33 cellular contexts compared by ENCODE assay signal in genomic region chr3:100486808-100487207, GRCh38.
"Had no signal": no experiment of that assay in that cellular context is flagged by ENCODE, and none has a peak within 500 bp of the region (broad histone marks: within the 10 kb centered on the region; RNA-seq: fewer than 3 reads in every experiment).

No MANE protein-coding gene starts in this region.

- H3K36me3 Mint-ChIP-seq: activated naive CD4-positive, alpha-beta T cell treated with anti-CD3 and anti-CD28 coated beads, Interleukin-2, amount 50 U/mL, for 72 hours had no signal

- H3K27ac ChIP-seq: adrenal gland, body of pancreas, breast epithelium, PC-9, RWPE1 had no signal

- ATAC-seq: activated naive CD4-positive, alpha-beta T cell treated with anti-CD3 and anti-CD28 coated beads, Interleukin-2, amount 50 U/mL, for 72 hours; activated T-cell treated with anti-CD3 and anti-CD28 coated beads, Interleukin-2, amount 50 U/mL, for 4 hours; body of pancreas; Right ventricle myocardium inferior had no signal

- H3K27me3 ChIP-seq: adrenal gland, body of pancreas, breast epithelium had no signal

- H3K4me1 ChIP-seq: adrenal gland, breast epithelium had no signal

- H3K27ac Mint-ChIP-seq: activated CD4-positive, alpha-beta T cell treated with anti-CD3 and anti-CD28 coated beads, Interleukin-2, amount 10 ng/mL, durations not matched to agents 24 days and 14 days; activated naive CD4-positive, alpha-beta T cell treated with anti-CD3 and anti-CD28 coated beads for 36 hours; activated T-helper 1 cell treated with anti-CD3 and anti-CD28 coated beads, Interleukin-12 subunit alpha, Interleukin-12 subunit beta, Interleukin-2, Interleukin-4 antibody, amounts not matched to agents 30 ng/mL and 10 ng/mL and 1 ng/mL, durations not matched to agents 14 hours and 24 hours and 36 hours had no signal

- FAIRE-seq: astrocyte, RCC 7860 had no signal

- H2AFZ ChIP-seq: PC-9 had no signal

- H3K4me3 ChIP-seq: adrenal gland, body of pancreas, breast epithelium, PC-9 had no signal

- H3K4me2 ChIP-seq: PC-9 had no signal

- H3K36me3 ChIP-seq: adrenal gland, breast epithelium had no signal

- H3K4me3 Mint-ChIP-seq: activated CD4-positive, alpha-beta T cell treated with anti-CD3 and anti-CD28 coated beads, Interleukin-2, amount 10 ng/mL, durations not matched to agents 24 days and 14 days; activated naive CD4-positive, alpha-beta T cell treated with anti-CD3 and anti-CD28 coated beads for 36 hours; activated T-cell treated with anti-CD3 and anti-CD28 coated beads, Interleukin-2, amount 50 U/mL, for 4 hours; activated T-helper 1 cell treated with anti-CD3 and anti-CD28 coated beads, Interleukin-12 subunit alpha, Interleukin-12 subunit beta, Interleukin-2, Interleukin-4 antibody, amounts not matched to agents 30 ng/mL and 10 ng/mL and 1 ng/mL, durations not matched to agents 14 hours and 24 hours and 36 hours had no signal

- H3K9me3 ChIP-seq: adrenal gland, breast epithelium had no signal

- H3K9me3 Mint-ChIP-seq: activated CD4-positive, alpha-beta T cell treated with anti-CD3 and anti-CD28 coated beads, Interleukin-2, amount 10 ng/mL, durations not matched to agents 24 days and 14 days; activated naive CD4-positive, alpha-beta T cell treated with anti-CD3 and anti-CD28 coated beads for 36 hours; activated naive CD4-positive, alpha-beta T cell treated with anti-CD3 and anti-CD28 coated beads, Interleukin-2, amount 50 U/mL, for 72 hours; activated T-cell treated with anti-CD3 and anti-CD28 coated beads, Interleukin-2, amount 50 U/mL, for 4 hours; activated T-helper 1 cell treated with anti-CD3 and anti-CD28 coated beads, Interleukin-12 subunit alpha, Interleukin-12 subunit beta, Interleukin-2, Interleukin-4 antibody, amounts not matched to agents 30 ng/mL and 10 ng/mL and 1 ng/mL, durations not matched to agents 14 hours and 24 hours and 36 hours had no signal

- DNase-seq: activated CD4-positive, alpha-beta T cell treated with anti-CD3 and anti-CD28 coated beads, Interleukin-2, amount 10 ng/mL, durations not matched to agents 24 days and 14 days; activated CD4-positive, alpha-beta T cell treated with anti-CD3 and anti-CD28 coated beads, Interleukin-2, amount 50 U/mL, for 4 hours; activated CD8-positive, alpha-beta memory T cell treated with anti-CD3 and anti-CD28 coated beads, Interleukin-2, amount 50 U/mL, for 4 hours; activated gamma-delta T cell treated with Interleukin-2 at 50 U/mL for 16 hours; activated naive CD4-positive, alpha-beta T cell treated with anti-CD3 and anti-CD28 coated beads for 36 hours; activated T-cell treated with anti-CD3 and anti-CD28 coated beads for 4 hours; activated T-cell treated with anti-CD3 and anti-CD28 coated beads, Interleukin-2, amount 50 U/mL, for 4 hours; adrenal gland; body of pancreas; NCI-H1092 treated with DMSO at 0.1 percent for 48 hours; NCI-H1417; NCI-H146; NCI-H187; NCI-H2029 treated with DMSO at 0.1 percent for 48 hours; NCI-H2107; NCI-H2171; NCI-H510A; NCI-H526; NCI-H748 treated with DMSO at 0.1 percent for 48 hours; NK-92 treated with Interleukin-12 subunit alpha and Interleukin-12 subunit beta, amount 100 ng/mL, for 24 hours; PC-9; SIG-M5; SW 1271; T-helper 1 cell; T-helper 2 cell; T-helper 9 cell had no signal
